In the genomic region with DNA sequence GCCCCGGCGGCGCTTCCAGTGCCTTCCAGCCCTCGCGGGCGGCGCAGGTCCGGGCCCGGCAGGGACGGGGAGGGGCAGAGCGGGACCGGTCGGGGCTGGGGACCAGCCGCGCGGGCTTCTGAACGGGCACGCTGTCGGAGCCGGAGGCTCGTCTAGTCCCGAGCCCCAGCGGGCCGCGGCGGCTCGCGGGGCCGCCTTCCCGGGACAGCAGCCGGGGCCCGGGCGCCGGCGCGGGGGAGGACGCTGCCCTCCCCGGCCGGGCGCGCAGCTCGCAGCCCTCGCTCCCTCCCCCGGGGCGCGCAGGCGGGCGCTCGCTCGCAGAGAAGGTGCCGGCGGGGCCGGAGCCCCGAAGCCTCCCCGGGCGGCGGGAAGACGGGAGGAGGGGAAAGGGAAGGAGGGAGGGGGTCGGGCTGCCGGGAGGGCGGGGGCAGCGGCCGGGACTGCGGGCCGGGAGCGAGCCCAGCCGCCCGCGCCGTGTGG, we compare ENCODE assay signal across 8 cellular contexts. TPM values are rescaled to one million over a fixed set of nuclear protein-coding genes. Genes with fewer than 3 reads are reported as not detected.
A peak's percentile ranks its signal among the peaks of the same experiment; 100 is the strongest.
DNase-seq lines count a peak whose midpoint lies in the region; ATAC-seq, FAIRE-seq and TF ChIP-seq lines count a peak whose summit lies in the region.

No MANE protein-coding gene starts in this region.

- peak; percentile 4 for FAIRE-seq in HTR-8/SVneo (lab: Jason Lieb, UNC)

- in situ Hi-C loops in Caki2 (cut with HindIII; ENCODE audit: low pct_unique_long_range_greater_than_20kb, low sequenced_read_pairs): no loop called here

- DNase-seq in Caki2 (ENCODE audit: low read depth): peak; percentile 56
- DNase-seq in HTR-8/SVneo (ENCODE audit: insufficient read length, low spot score): peak; percentile 37
- DNase-seq in activated T-cell treated with anti-CD3 and anti-CD28 coated beads, Interleukin-2, amount 50 U/mL, for 72 hours: peak; percentile 30 to 34
- peak; percentile 66 for DNase-seq in Right ventricle myocardium superior
- DNase-seq in osteocyte (ENCODE audit: extremely low spot score, unreplicated experiment): peak; percentile 89
- no peak for DNase-seq in GM19240 (ENCODE audit: insufficient read length, low spot score)

- peak; percentile 59 to 76 for ATAC-seq in activated T-cell treated with anti-CD3 and anti-CD28 coated beads, Interleukin-2, amount 50 U/mL, for 72 hours (replicated peaks in 1 of 2)
- ATAC-seq in Right ventricle myocardium superior (ENCODE audit: poor library complexity) (peak; percentile 52), HG03139 (IDR thresholded peaks at IDR 0.05; ENCODE audit: unreplicated experiment) (no peak), HG02759 (IDR thresholded peaks at IDR 0.05; ENCODE audit: unreplicated experiment) (no peak)

- intact Hi-C loops in Right ventricle myocardium superior (cut with DNase I): no loop called here

- no peaks in the 10 kb centered on the region for H3K36me3 Mint-ChIP-seq in activated T-cell treated with anti-CD3 and anti-CD28 coated beads, Interleukin-2, amount 50 U/mL, for 72 hours (ENCODE audit: insufficient read depth in 2 of 2)
- no peaks in the 10 kb centered on the region for H3K36me3 Mint-ChIP-seq in osteocyte (ENCODE audit: unreplicated experiment)

- peaks cover 66% of the 10 kb centered on the region for H3K27me3 Mint-ChIP-seq in activated T-cell treated with anti-CD3 and anti-CD28 coated beads, Interleukin-2, amount 50 U/mL, for 72 hours (ENCODE audit: low read depth)
- H3K27me3 Mint-ChIP-seq in osteocyte (ENCODE audit: unreplicated experiment): no peaks in the 10 kb centered on the region

- no peaks in the 10 kb centered on the region for H3K9me3 Mint-ChIP-seq in activated T-cell treated with anti-CD3 and anti-CD28 coated beads, Interleukin-2, amount 50 U/mL, for 72 hours
- H3K9me3 Mint-ChIP-seq in osteocyte (ENCODE audit: unreplicated experiment): no peaks in the 10 kb centered on the region

- TF ChIP-seq CTCF in osteocyte (IDR thresholded peaks at IDR 0.05): no peak

- peak overlapping the region in 1 of 2 donors; percentile 17 for H3K4me3 Mint-ChIP-seq in activated T-cell treated with anti-CD3 and anti-CD28 coated beads, Interleukin-2, amount 50 U/mL, for 72 hours
- H3K4me3 Mint-ChIP-seq in osteocyte (ENCODE audit: unreplicated experiment): peak overlapping the region; percentile 77

- peaks cover 5% of the 10 kb centered on the region for H3K4me1 Mint-ChIP-seq in activated T-cell treated with anti-CD3 and anti-CD28 coated beads, Interleukin-2, amount 50 U/mL, for 72 hours (ENCODE audit: low read depth)
- peaks cover 22% of the 10 kb centered on the region for H3K4me1 Mint-ChIP-seq in osteocyte (ENCODE audit: unreplicated experiment)

- no peak overlapping the region for H3K27ac Mint-ChIP-seq in activated T-cell treated with anti-CD3 and anti-CD28 coated beads, Interleukin-2, amount 50 U/mL, for 72 hours
- H3K27ac Mint-ChIP-seq in osteocyte (ENCODE audit: unreplicated experiment): no peak overlapping the region

RNA-seq across cellular contexts. Expression of gene SIRPA, which starts 0.7 kb away (rescaled TPM):
- total RNA-seq in Caki2 (2014; rRNA removed; shearing (Covaris generic); ENCODE audit: low replicate concordance): 50.7 and 56.2 TPM in 2 replicates
- total RNA-seq in activated T-cell treated with anti-CD3 and anti-CD28 coated beads, Interleukin-2, amount 50 U/mL, for 72 hours: under 1 TPM; 0.05 to 0.22 TPM
- total RNA-seq in Right ventricle myocardium superior (19.5 TPM), osteocyte (12.4 and 13.0 TPM in 2 replicates)

Comparison
In these comparisons a context has a peak if more than half of its experiments do, and no peak if none do; other contexts are left out.
1. ATAC-seq: peak in activated T-cell treated with anti-CD3 and anti-CD28 coated beads, Interleukin-2, amount 50 U/mL, for 72 hours (2 of 2) and Right ventricle myocardium superior (single experiment); none in HG03139 (single experiment) and HG02759 (single experiment).
2. RNA of gene SIRPA, which starts 0.7 kb away (total RNA-seq): 50.7 to 56.2 TPM in Caki2, 19.5 TPM in Right ventricle myocardium superior (single experiment) and 12.4 to 13.0 TPM in osteocyte; 0.05 to 0.22 TPM in activated T-cell treated with anti-CD3 and anti-CD28 coated beads, Interleukin-2, amount 50 U/mL, for 72 hours; every median in the first group is over 10 times any median in the second.